15 cellular contexts compared by ENCODE assay signal in genomic region chr21:36022704-36023103, GRCh38. TPM values are rescaled to one million over a fixed set of nuclear protein-coding genes. Genes with fewer than 3 reads are reported as not detected.
DNase-seq lines count a peak whose midpoint lies in the region.
"Had no signal": no experiment of that assay in that cellular context is flagged by ENCODE, and none has a peak within 500 bp of the region (broad histone marks: within the 10 kb centered on the region; RNA-seq: fewer than 3 reads in every experiment).

No MANE protein-coding gene starts in this region.

- H3K9ac ChIP-seq in stomach smooth muscle (ENCODE audit: low read length in 2 of 2) = peak overlapping the region in 1 of 2 donors; percentile 25
- H3K9ac ChIP-seq: KMS-11 had no signal

- no peaks in the 10 kb centered on the region for H3K4me1 Mint-ChIP-seq in activated CD4-positive, alpha-beta memory T cell treated with anti-CD3 and anti-CD28 coated beads, Interleukin-2, amount 10 ng/mL, durations not matched to agents 7 days and 5 days

- peaks cover 20% of the 10 kb centered on the region for H3K4me1 ChIP-seq in stomach smooth muscle (ENCODE audit: control insufficient read depth, insufficient read depth, low read length)
- H3K4me1 ChIP-seq: Peyer's patch had no signal

- no peaks in the 10 kb centered on the region for H3K36me3 Mint-ChIP-seq in activated CD4-positive, alpha-beta memory T cell treated with anti-CD3 and anti-CD28 coated beads, Interleukin-2, amount 10 ng/mL, durations not matched to agents 7 days and 5 days (ENCODE audit: low read depth)

- CTCF ChIA-PET in activated CD4-positive, alpha-beta memory T cell treated with anti-CD3 and anti-CD28 coated beads, Interleukin-2, amount 10 ng/mL, durations not matched to agents 7 days and 5 days (lab: Charles Lee) = interaction anchor here (1.1 kb wide), 1 partner anchor 91 kb away, joined by 3 read pairs; no protein-coding TSS in a partner anchor

- H3K27ac Mint-ChIP-seq in activated CD4-positive, alpha-beta memory T cell treated with anti-CD3 and anti-CD28 coated beads, Interleukin-2, amount 10 ng/mL, durations not matched to agents 7 days and 5 days = no peak overlapping the region

- DNase-seq in HCEC 1CT (peak; percentile 18), amniotic epithelial cell (ENCODE audit: low read depth) (peak; percentile 21), hepatic stellate cell (ENCODE audit: low spot score) (peak; percentile 17), NCI-H526 (lab: John Stamatoyannopoulos, UW) (no peak), occipital lobe (lab: John Stamatoyannopoulos, UW) (no peak)
- no peak for DNase-seq in activated CD4-positive, alpha-beta memory T cell treated with anti-CD3 and anti-CD28 coated beads, Interleukin-2, amount 10 ng/mL, durations not matched to agents 7 days and 5 days
- DNase-seq: COR-L47, DMS153, EL, NCI-H1436, NCI-H2029, NCI-H510A, Peyer's patch had no signal

- peaks cover 6% of the 10 kb centered on the region for H3K9me3 Mint-ChIP-seq in activated CD4-positive, alpha-beta memory T cell treated with anti-CD3 and anti-CD28 coated beads, Interleukin-2, amount 10 ng/mL, durations not matched to agents 7 days and 5 days

- no peaks in the 10 kb centered on the region for H3K36me3 ChIP-seq in stomach smooth muscle (ENCODE audit: control insufficient read depth in 2 of 2, insufficient read depth in 2 of 2, low read length in 2 of 2)
- H3K36me3 ChIP-seq: Peyer's patch had no signal

- H3K9me3 ChIP-seq in stomach smooth muscle (ENCODE audit: control insufficient read depth in 2 of 2, low read length in 2 of 2) = no peaks in the 10 kb centered on the region
- H3K9me3 ChIP-seq: Peyer's patch had no signal

- POLR2A ChIA-PET in activated CD4-positive, alpha-beta memory T cell treated with anti-CD3 and anti-CD28 coated beads, Interleukin-2, amount 10 ng/mL, durations not matched to agents 7 days and 5 days (lab: Charles Lee) = interaction anchor here (1.4 kb wide), 1 partner anchor 12 kb away, joined by 3 read pairs; no protein-coding TSS in a partner anchor

- H3K4me3 Mint-ChIP-seq in activated CD4-positive, alpha-beta memory T cell treated with anti-CD3 and anti-CD28 coated beads, Interleukin-2, amount 10 ng/mL, durations not matched to agents 7 days and 5 days = no peak overlapping the region

- H3K27ac ChIP-seq in stomach smooth muscle (ENCODE audit: low read length) = peak overlapping the region; percentile 80
- H3K27ac ChIP-seq: KMS-11, Peyer's patch had no signal

- H3K4me3 ChIP-seq in stomach smooth muscle (ENCODE audit: low read length in 2 of 2) = no peak overlapping the region
- H3K4me3 ChIP-seq: Peyer's patch had no signal

- no peaks in the 10 kb centered on the region for H3K27me3 ChIP-seq in stomach smooth muscle (ENCODE audit: control insufficient read depth in 1 of 2, insufficient read depth in 2 of 2, low read length in 2 of 2)
- H3K27me3 ChIP-seq: Peyer's patch had no signal

- peaks cover 2% of the 10 kb centered on the region for H3K27me3 Mint-ChIP-seq in activated CD4-positive, alpha-beta memory T cell treated with anti-CD3 and anti-CD28 coated beads, Interleukin-2, amount 10 ng/mL, durations not matched to agents 7 days and 5 days

RNA-seq across cellular contexts. Expression of gene SETD4, which starts 37.6 kb away (rescaled TPM):
- total RNA-seq in activated CD4-positive, alpha-beta memory T cell treated with anti-CD3 and anti-CD28 coated beads, Interleukin-2, amount 10 ng/mL, durations not matched to agents 7 days and 5 days = 10 to 100 TPM; 15.5 to 17.4 TPM
- 31.8 TPM for total RNA-seq in occipital lobe

RNA-seq across cellular contexts. Expression of gene CBR1, which starts 47.1 kb away (rescaled TPM):
- total RNA-seq in activated CD4-positive, alpha-beta memory T cell treated with anti-CD3 and anti-CD28 coated beads, Interleukin-2, amount 10 ng/mL, durations not matched to agents 7 days and 5 days = 10 to 100 TPM; 42.0 to 44.1 TPM
- 23.2 TPM for total RNA-seq in occipital lobe

Comparison
In these comparisons a context has a peak if more than half of its experiments do, and no peak if none do; other contexts are left out.
1. DNase-seq: peak in HCEC 1CT (single experiment), amniotic epithelial cell (single experiment) and hepatic stellate cell (single experiment); none in activated CD4-positive, alpha-beta memory T cell treated with anti-CD3 and anti-CD28 coated beads, Interleukin-2, amount 10 ng/mL, durations not matched to agents 7 days and 5 days (single experiment), NCI-H526 (0 of 2) and occipital lobe (single experiment).